27 cellular contexts compared by ENCODE assay signal in genomic region chr4:120821986-120822385, GRCh38.
A peak's percentile ranks its signal among the peaks of the same experiment; 100 is the strongest.
DNase-seq lines count a peak whose midpoint lies in the region; ATAC-seq and FAIRE-seq lines count a peak whose summit lies in the region.
"Had no signal": no experiment of that assay in that cellular context is flagged by ENCODE, and none has a peak within 500 bp of the region (broad histone marks: within the 10 kb centered on the region; RNA-seq: fewer than 3 reads in every experiment).

No MANE protein-coding gene starts in this region.

- no peak overlapping the region for H4K8ac ChIP-seq in neuronal stem cell (ENCODE audit: low read depth, low read length)

- no peak overlapping the region for H3K4me3 ChIP-seq in neuronal stem cell (ENCODE audit: low read length in 2 of 2)
- H3K4me3 ChIP-seq: BLaER1 treated with 17β-estradiol and CSF1 and Interleukin-3, amounts not matched to agents 10 nM and 100 nM; GM12878; HAP-1 had no signal

- H2BK5ac ChIP-seq in neuronal stem cell (ENCODE audit: low read length) = no peak overlapping the region

- no peak overlapping the region for H4K91ac ChIP-seq in neuronal stem cell (ENCODE audit: low read depth, low read length, poor library complexity)

- no CpG with 5 or more reads among the region's 3 CpGs for WGBS in neuronal stem cell (ENCODE audit: extremely low coverage in 2 of 2, insufficient read length in 2 of 2, insufficient replicate concordance in 1 of 2), 2 donors

- H3K4ac ChIP-seq in neuronal stem cell (ENCODE audit: low read length) = no peak overlapping the region

- no peak overlapping the region for H3K23ac ChIP-seq in neuronal stem cell (ENCODE audit: low read depth, low read length, poor library complexity)

- no peak overlapping the region for H3K27ac ChIP-seq in neuronal stem cell (replicated peaks; ENCODE audit: low read length)
- H3K27ac ChIP-seq: BLaER1 treated with 17β-estradiol and CSF1 and Interleukin-3, amounts not matched to agents 10 nM and 100 nM; HL-60; KMS-11; RWPE1 had no signal

- in situ Hi-C loops in G401 (cut with HindIII; ENCODE audit: low sequenced_read_pairs) = no loop called here

- ATAC-seq in HG02840 (IDR thresholded peaks at IDR 0.05; ENCODE audit: low FRiP score, unreplicated experiment) = no peak
- ATAC-seq: GM12878, Panc1 had no signal

- H2BK12ac ChIP-seq in neuronal stem cell (ENCODE audit: low read length) = no peak overlapping the region

- peak; percentile 17 for DNase-seq in G401 (ENCODE audit: low spot score)
- DNase-seq in astrocyte of the hippocampus (ENCODE audit: low read depth, low spot score) = peak; percentile 45
- DNase-seq in hypothalamus (lab: John Stamatoyannopoulos, UW) = peak in 26 of 51 donors; percentile 1 to 60 (median 16)
- no peak for DNase-seq in neuronal stem cell (ENCODE audit: low spot score)
- no peak for DNase-seq in frontal cortex (ENCODE audit: low spot score in 2 of 2)
- DNase-seq in stimulated activated naive CD4-positive, alpha-beta T cell (lab: John Stamatoyannopoulos, UW) = no peak
- DNase-seq in activated CD4-positive, alpha-beta T cell treated with anti-CD3 and anti-CD28 coated beads for 4 hours = no peak
- DNase-seq: CD4-positive, alpha-beta memory T cell; COR-L47; GDM1; GOT3; HFFc6; MM.1S; NCI-H1694; NCI-H2029 treated with DMSO at 0.1 percent for 48 hours; NCI-H2227 treated with DMSO at 0.1 percent for 48 hours; NCI-H69; SHP77 treated with DMSO at 0.1 percent for 48 hours had no signal

- no peaks in the 10 kb centered on the region for H3K9me3 ChIP-seq in neuronal stem cell (replicated peaks in 1 of 2; ENCODE audit: control insufficient read depth in 2 of 2, insufficient read depth in 1 of 2, low read depth in 1 of 2, low read length in 2 of 2)
- H3K9me3 ChIP-seq: BLaER1 treated with 17β-estradiol and CSF1 and Interleukin-3, amounts not matched to agents 10 nM and 100 nM; HAP-1 had no signal

- H2AK5ac ChIP-seq in neuronal stem cell (ENCODE audit: low read depth, low read length) = no peak overlapping the region

- no peak overlapping the region for H3K14ac ChIP-seq in neuronal stem cell (ENCODE audit: low read length)

- no peak overlapping the region for H3K9ac ChIP-seq in neuronal stem cell (ENCODE audit: low read depth, low read length, poor library complexity)
- H3K9ac ChIP-seq: BLaER1 treated with 17β-estradiol and CSF1 and Interleukin-3, amounts not matched to agents 10 nM and 100 nM; KMS-11 had no signal

- FAIRE-seq in frontal cortex (lab: Jason Lieb, UNC) = no peak
- FAIRE-seq: A204.1, GM12878 had no signal

- no peak overlapping the region for H3K4me2 ChIP-seq in neuronal stem cell (ENCODE audit: insufficient read depth, low read length, poor library complexity, severe bottlenecking)
- H3K4me2 ChIP-seq: BLaER1 treated with 17β-estradiol and CSF1 and Interleukin-3, amounts not matched to agents 10 nM and 100 nM; KMS-11 had no signal

- no peak overlapping the region for H2BK15ac ChIP-seq in neuronal stem cell (ENCODE audit: low read length)

- no peak overlapping the region for H3K18ac ChIP-seq in neuronal stem cell (ENCODE audit: low read length)

- peak overlapping the region; percentile 8 for H2AFZ ChIP-seq in neuronal stem cell (ENCODE audit: low read length)

- H3K4me1 ChIP-seq in neuronal stem cell (ENCODE audit: control insufficient read depth in 2 of 2, insufficient read depth in 1 of 2, low read depth in 1 of 2, low read length in 2 of 2) = no peaks in the 10 kb centered on the region
- H3K4me1 ChIP-seq: BLaER1 treated with 17β-estradiol and CSF1 and Interleukin-3, amounts not matched to agents 10 nM and 100 nM; HAP-1 had no signal

- no peaks in the 10 kb centered on the region for H3K36me3 ChIP-seq in neuronal stem cell (replicated peaks in 1 of 2; ENCODE audit: control insufficient read depth in 2 of 2, insufficient read depth in 2 of 2, low read length in 2 of 2)
- H3K36me3 ChIP-seq: BLaER1 treated with 17β-estradiol and CSF1 and Interleukin-3, amounts not matched to agents 10 nM and 100 nM; HAP-1 had no signal

- no peak overlapping the region for H2BK120ac ChIP-seq in neuronal stem cell (ENCODE audit: low read depth, low read length)

- no peaks in the 10 kb centered on the region for H3K79me1 ChIP-seq in neuronal stem cell (ENCODE audit: low read depth, low read length)

- H3K27me3 ChIP-seq in neuronal stem cell (ENCODE audit: control insufficient read depth in 3 of 3, insufficient read depth in 3 of 3, low read depth in 1 of 3, low read length in 3 of 3) = no peaks in the 10 kb centered on the region
- H3K27me3 ChIP-seq: BLaER1 treated with 17β-estradiol and CSF1 and Interleukin-3, amounts not matched to agents 10 nM and 100 nM had no signal

Comparison
In these comparisons a context has a peak if more than half of its experiments do, and no peak if none do; other contexts are left out.
1. DNase-seq: peak in G401 (single experiment), astrocyte of the hippocampus (single experiment) and hypothalamus (26 of 51); none in neuronal stem cell (single experiment), frontal cortex (0 of 2), stimulated activated naive CD4-positive, alpha-beta T cell (0 of 6) and activated CD4-positive, alpha-beta T cell treated with anti-CD3 and anti-CD28 coated beads for 4 hours (0 of 2).